ENCODE assay signal across 1 cellular context in the genomic region with DNA sequence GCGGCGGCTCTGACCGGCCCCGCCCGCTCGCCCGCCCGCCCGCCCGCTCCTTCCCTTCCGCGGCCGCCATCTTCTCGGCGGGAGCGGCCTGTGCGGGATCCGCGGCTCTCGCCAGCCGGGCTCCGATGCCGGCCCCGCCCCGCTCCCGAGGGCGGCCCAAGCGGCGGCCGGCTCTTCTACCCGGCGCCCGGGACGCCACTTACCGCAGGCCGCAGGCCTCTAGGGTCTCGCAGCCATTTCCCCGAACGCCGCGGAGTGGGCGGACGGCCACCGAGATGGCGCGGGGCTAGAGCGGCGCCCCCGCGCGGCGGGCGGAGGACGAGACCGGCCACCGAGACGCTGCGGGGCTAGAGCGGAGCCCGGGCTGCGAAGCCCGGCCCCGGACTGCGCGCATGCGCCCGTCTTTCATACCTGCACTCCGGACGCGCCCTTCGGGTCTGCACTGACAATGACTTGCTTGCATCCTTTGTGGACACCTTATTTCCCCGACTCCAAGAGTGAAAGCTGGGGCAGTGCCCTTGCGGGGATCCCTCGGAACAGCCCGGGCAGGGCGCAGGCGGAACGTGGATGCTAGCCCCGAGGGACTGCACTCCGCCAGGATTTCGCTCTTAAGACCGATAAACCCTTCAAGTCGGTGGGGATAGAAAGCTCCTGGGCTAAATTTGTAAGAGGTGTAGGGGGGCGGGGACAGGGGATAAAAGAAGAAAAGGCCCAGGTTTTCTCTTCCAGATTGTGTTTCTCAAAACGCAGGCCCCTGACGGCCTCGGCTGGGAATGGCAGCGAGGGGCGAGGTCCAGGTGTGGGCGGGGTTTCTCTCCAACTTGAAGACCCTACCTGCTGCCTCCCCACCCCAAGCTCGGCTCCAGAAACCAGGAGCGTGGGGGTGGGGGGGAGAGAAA.
A peak's percentile ranks its signal among the peaks of the same experiment; 100 is the strongest.
TF ChIP-seq lines count a peak whose summit lies in the region.

Gene DIDO1 (minus strand): TSS at position 277 of the 899 bp plus-strand sequence.

TF ChIP-seq in HepG2, 621 proteins besides CTCF, POLR2A, EP300 and RAD21 (continued from another document and continues in another):
- TF ChIP-seq, protein P1, sequence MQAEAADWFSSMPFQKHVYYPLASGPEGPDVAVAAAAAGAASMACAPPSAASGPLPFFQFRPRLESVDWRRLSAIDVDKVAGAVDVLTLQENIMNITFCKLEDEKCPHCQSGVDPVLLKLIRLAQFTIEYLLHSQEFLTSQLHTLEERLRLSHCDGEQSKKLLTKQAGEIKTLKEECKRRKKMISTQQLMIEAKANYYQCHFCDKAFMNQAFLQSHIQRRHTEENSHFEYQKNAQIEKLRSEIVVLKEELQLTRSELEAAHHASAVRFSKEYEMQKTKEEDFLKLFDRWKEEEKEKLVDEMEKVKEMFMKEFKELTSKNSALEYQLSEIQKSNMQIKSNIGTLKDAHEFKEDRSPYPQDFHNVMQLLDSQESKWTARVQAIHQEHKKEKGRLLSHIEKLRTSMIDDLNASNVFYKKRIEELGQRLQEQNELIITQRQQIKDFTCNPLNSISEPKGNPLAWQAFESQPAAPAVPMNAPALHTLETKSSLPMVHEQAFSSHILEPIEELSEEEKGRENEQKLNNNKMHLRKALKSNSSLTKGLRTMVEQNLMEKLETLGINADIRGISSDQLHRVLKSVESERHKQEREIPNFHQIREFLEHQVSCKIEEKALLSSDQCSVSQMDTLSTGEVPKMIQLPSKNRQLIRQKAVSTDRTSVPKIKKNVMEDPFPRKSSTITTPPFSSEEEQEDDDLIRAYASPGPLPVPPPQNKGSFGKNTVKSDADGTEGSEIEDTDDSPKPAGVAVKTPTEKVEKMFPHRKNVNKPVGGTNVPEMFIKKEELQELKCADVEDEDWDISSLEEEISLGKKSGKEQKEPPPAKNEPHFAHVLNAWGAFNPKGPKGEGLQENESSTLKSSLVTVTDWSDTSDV (CRISPR knock-in tag; IDR thresholded peaks at IDR 0.05): peak; percentile 22; the same call in 1 of the 2 replicates
- no peak for TF ChIP-seq FOXM1 (CRISPR knock-in tag; IDR thresholded peaks at IDR 0.05)
- TF ChIP-seq ZNF530 (CRISPR knock-in tag; IDR thresholded peaks at IDR 0.05; ENCODE audit: low read depth): no peak
- peak; percentile 89 for TF ChIP-seq KAT8 (CRISPR knock-in tag; IDR thresholded peaks at IDR 0.05)
- TF ChIP-seq, protein P2, sequence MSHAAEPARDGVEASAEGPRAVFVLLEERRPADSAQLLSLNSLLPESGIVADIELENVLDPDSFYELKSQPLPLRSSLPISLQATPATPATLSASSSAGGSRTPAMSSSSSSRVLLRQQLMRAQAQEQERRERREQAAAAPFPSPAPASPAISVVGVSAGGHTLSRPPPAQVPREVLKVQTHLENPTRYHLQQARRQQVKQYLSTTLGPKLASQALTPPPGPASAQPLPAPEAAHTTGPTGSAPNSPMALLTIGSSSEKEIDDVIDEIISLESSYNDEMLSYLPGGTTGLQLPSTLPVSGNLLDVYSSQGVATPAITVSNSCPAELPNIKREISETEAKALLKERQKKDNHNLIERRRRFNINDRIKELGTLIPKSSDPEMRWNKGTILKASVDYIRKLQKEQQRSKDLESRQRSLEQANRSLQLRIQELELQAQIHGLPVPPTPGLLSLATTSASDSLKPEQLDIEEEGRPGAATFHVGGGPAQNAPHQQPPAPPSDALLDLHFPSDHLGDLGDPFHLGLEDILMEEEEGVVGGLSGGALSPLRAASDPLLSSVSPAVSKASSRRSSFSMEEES (CRISPR knock-in tag; IDR thresholded peaks at IDR 0.05): peak; percentile 62; the same call in 1 of the 2 replicates
- no peak for TF ChIP-seq ZNF660 (CRISPR knock-in tag; IDR thresholded peaks at IDR 0.05; ENCODE audit: borderline replicate concordance, low read depth)
- TF ChIP-seq ZNF24 (IDR thresholded peaks at IDR 0.05): peak; percentile 61; the same call in 1 of the 2 replicates
- TF ChIP-seq HIVEP1 (CRISPR knock-in tag; IDR thresholded peaks at IDR 0.05): peak; percentile 47; the same call in 1 of the 2 replicates
- TF ChIP-seq GFI1 (CRISPR knock-in tag; IDR thresholded peaks at IDR 0.05; ENCODE audit: borderline replicate concordance): peak; percentile 51; the same call in 1 of the 2 replicates
- peak; percentile 37; the same call in 1 of the 2 replicates for TF ChIP-seq SIN3B (IDR thresholded peaks at IDR 0.05; ENCODE audit: low read length)
- TF ChIP-seq, protein P3, sequence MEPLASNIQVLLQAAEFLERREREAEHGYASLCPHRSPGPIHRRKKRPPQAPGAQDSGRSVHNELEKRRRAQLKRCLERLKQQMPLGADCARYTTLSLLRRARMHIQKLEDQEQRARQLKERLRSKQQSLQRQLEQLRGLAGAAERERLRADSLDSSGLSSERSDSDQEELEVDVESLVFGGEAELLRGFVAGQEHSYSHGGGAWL (CRISPR knock-in tag; IDR thresholded peaks at IDR 0.05): peak; percentile 11; the same call in 1 of the 2 replicates
- TF ChIP-seq, protein P4, sequence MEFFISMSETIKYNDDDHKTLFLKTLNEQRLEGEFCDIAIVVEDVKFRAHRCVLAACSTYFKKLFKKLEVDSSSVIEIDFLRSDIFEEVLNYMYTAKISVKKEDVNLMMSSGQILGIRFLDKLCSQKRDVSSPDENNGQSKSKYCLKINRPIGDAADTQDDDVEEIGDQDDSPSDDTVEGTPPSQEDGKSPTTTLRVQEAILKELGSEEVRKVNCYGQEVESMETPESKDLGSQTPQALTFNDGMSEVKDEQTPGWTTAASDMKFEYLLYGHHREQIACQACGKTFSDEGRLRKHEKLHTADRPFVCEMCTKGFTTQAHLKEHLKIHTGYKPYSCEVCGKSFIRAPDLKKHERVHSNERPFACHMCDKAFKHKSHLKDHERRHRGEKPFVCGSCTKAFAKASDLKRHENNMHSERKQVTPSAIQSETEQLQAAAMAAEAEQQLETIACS (CRISPR knock-in tag; IDR thresholded peaks at IDR 0.05): no peak; the same call in none of the 2 replicates
- peak; percentile 52 for TF ChIP-seq ZNF503 (CRISPR knock-in tag; IDR thresholded peaks at IDR 0.05)
- TF ChIP-seq ZNF670 (CRISPR knock-in tag; IDR thresholded peaks at IDR 0.05; ENCODE audit: borderline replicate concordance): peak; percentile 60; the same call in 1 of the 2 replicates
- peak; percentile 96 for TF ChIP-seq SALL2 (CRISPR knock-in tag; IDR thresholded peaks at IDR 0.05)
- TF ChIP-seq MIXL1 (CRISPR knock-in tag; IDR thresholded peaks at IDR 0.05): peak; percentile 75; the same call in 1 of the 2 replicates
- TF ChIP-seq KDM2A (CRISPR knock-in tag; IDR thresholded peaks at IDR 0.05; ENCODE audit: borderline replicate concordance, low read depth): peak; percentile 97
- TF ChIP-seq DNMT1 (CRISPR knock-in tag; IDR thresholded peaks at IDR 0.05): peak; percentile 70
- TF ChIP-seq ZNF839 (CRISPR knock-in tag; IDR thresholded peaks at IDR 0.05; ENCODE audit: borderline replicate concordance): 0 out of 2 replicates have a peak, but pooled peaks have one; percentile 39
- TF ChIP-seq PCBP1 (IDR thresholded peaks at IDR 0.05; ENCODE audit: borderline replicate concordance, low read depth, low read length): no peak
- TF ChIP-seq ZNF558 (CRISPR knock-in tag; IDR thresholded peaks at IDR 0.05; ENCODE audit: borderline replicate concordance): no peak
- TF ChIP-seq YY1 (IDR thresholded peaks at IDR 0.05; ENCODE audit: insufficient read depth, insufficient replicate concordance, low read depth, low read length): peak; percentile 95
- TF ChIP-seq ATF7 (IDR thresholded peaks at IDR 0.05): no peak
- no peak for TF ChIP-seq ATF7 (CRISPR knock-in tag; IDR thresholded peaks at IDR 0.05)
- peak; percentile 7; the same call in 1 of the 2 replicates for TF ChIP-seq KDM1A (CRISPR knock-in tag; IDR thresholded peaks at IDR 0.05)
- no peak; the same call in 1 of the 2 replicates for TF ChIP-seq ARNT2 (CRISPR knock-in tag; IDR thresholded peaks at IDR 0.05; ENCODE audit: low read depth)
- TF ChIP-seq NR2F1 (CRISPR knock-in tag; IDR thresholded peaks at IDR 0.05): no peak
- TF ChIP-seq KDM5B (CRISPR knock-in tag; IDR thresholded peaks at IDR 0.05; ENCODE audit: borderline replicate concordance): peak; percentile 43; the same call in 1 of the 2 replicates
- peak; percentile 35 for TF ChIP-seq U2AF1 (optimal IDR thresholded peaks at IDR 0.05; ENCODE audit: low read depth, low read length)
- TF ChIP-seq ZBTB21 (CRISPR knock-in tag; IDR thresholded peaks at IDR 0.05): peak; percentile 43; the same call in 1 of the 2 replicates
- TF ChIP-seq ZSCAN29 (CRISPR knock-in tag; conservative IDR thresholded peaks at IDR 0.05): no peak
- TF ChIP-seq ZBTB39 (CRISPR knock-in tag; IDR thresholded peaks at IDR 0.05): no peak
- TF ChIP-seq LBX2 (CRISPR knock-in tag; IDR thresholded peaks at IDR 0.05; ENCODE audit: borderline replicate concordance): no peak; the same call in 1 of the 2 replicates
- no peak for TF ChIP-seq NCOR1 (IDR thresholded peaks at IDR 0.05; ENCODE audit: borderline replicate concordance, low read length)
- no peak; the same call in 1 of the 2 replicates for TF ChIP-seq ARNTL (CRISPR knock-in tag; IDR thresholded peaks at IDR 0.05)
- TF ChIP-seq ZNF777 (CRISPR knock-in tag; IDR thresholded peaks at IDR 0.05): peak; percentile 71; the same call in 1 of the 2 replicates
- no peak for TF ChIP-seq NBN (conservative IDR thresholded peaks at IDR 0.05)
- no peak for TF ChIP-seq CENPX (CRISPR knock-in tag; IDR thresholded peaks at IDR 0.05)
- 0 out of 2 replicates have a peak, but pooled peaks have one; percentile 47 for TF ChIP-seq REL (CRISPR knock-in tag; conservative IDR thresholded peaks at IDR 0.05)
- TF ChIP-seq HCFC1 (IDR thresholded peaks at IDR 0.05; ENCODE audit: low read depth, low read length): peak; percentile 57; the same call in 1 of the 2 replicates
- no peak for TF ChIP-seq NFRKB (IDR thresholded peaks at IDR 0.05)
- peak; percentile 45 for TF ChIP-seq ATF3 (CRISPR knock-in tag; IDR thresholded peaks at IDR 0.05)
- TF ChIP-seq ZNF17 (CRISPR knock-in tag; IDR thresholded peaks at IDR 0.05): peak; percentile 82; the same call in 1 of the 2 replicates
- peak; percentile 95 for TF ChIP-seq SATB2 (CRISPR knock-in tag; IDR thresholded peaks at IDR 0.05)
- TF ChIP-seq ZBTB2 (CRISPR knock-in tag; IDR thresholded peaks at IDR 0.05; ENCODE audit: low read depth): peak; percentile 83; the same call in 1 of the 2 replicates
- no peak for TF ChIP-seq ZNF292 (CRISPR knock-in tag; IDR thresholded peaks at IDR 0.05; ENCODE audit: borderline replicate concordance, low read depth)
- peak; percentile 44; the same call in 1 of the 2 replicates for TF ChIP-seq ELF1 (CRISPR knock-in tag; IDR thresholded peaks at IDR 0.05)
- no peak for TF ChIP-seq ARNT (IDR thresholded peaks at IDR 0.05)
- 0 out of 2 replicates have a peak, but pooled peaks have one; percentile 6 for TF ChIP-seq GZF1 (CRISPR knock-in tag; IDR thresholded peaks at IDR 0.05)
- peak; percentile 83 for TF ChIP-seq ZNF784 (CRISPR knock-in tag; IDR thresholded peaks at IDR 0.05; ENCODE audit: borderline replicate concordance)
- peak; percentile 83 for TF ChIP-seq DRAP1 (CRISPR knock-in tag; IDR thresholded peaks at IDR 0.05)
